Comparison of ENCODE assay signal across 28 cellular contexts in the genomic region with DNA sequence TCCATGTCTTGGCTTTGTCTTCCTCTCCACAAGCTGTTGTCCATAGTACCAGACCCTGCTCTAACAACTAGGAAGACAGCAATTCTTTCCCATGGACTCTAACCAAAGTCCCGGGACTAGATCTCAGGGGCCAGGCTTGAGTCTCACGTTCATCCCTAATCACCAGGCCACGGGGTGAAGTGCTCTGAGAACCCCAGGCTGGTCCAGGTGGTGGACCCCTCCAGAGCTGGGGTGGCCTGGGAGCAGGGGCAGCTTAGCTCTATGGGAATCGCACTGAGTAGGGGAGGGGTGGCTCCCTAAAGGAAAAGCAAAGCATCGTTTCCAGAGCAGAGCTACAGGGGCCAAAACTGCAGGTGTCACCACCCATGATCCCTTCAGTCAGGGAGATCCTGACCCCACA.
"Had no signal": no experiment of that assay in that cellular context is flagged by ENCODE, and none has a peak within 500 bp of the region (broad histone marks: within the 10 kb centered on the region; RNA-seq: fewer than 3 reads in every experiment).

No MANE protein-coding gene starts in this region.

- H3K27ac ChIP-seq: brain microvascular endothelial cell, epithelial cell of prostate, esophagus squamous epithelium, heart right ventricle, left ventricle myocardium inferior, neutrophil, pancreas, prostate gland, tibial nerve, WERI-Rb-1 had no signal

- FAIRE-seq: astrocyte, endometrium, pancreas had no signal

- ATAC-seq: activated CD4-positive, CD25-positive, alpha-beta regulatory T cell treated with anti-CD3 and anti-CD28 coated beads, Interleukin-2, amount 50 U/mL, for 24 hours; heart right ventricle; mucosa of descending colon; pancreas; T-helper 17 cell had no signal

- H3K4me1 ChIP-seq: esophagus squamous epithelium, heart right ventricle, left ventricle myocardium inferior, pancreas, prostate gland, tibial nerve had no signal

- H3K36me3 ChIP-seq: brain microvascular endothelial cell, esophagus squamous epithelium, heart right ventricle, left ventricle myocardium inferior, neutrophil, pancreas, prostate gland, tibial nerve, WERI-Rb-1 had no signal

- H3K27me3 ChIP-seq: brain microvascular endothelial cell, pancreas, tibial nerve had no signal

- H3K4me3 ChIP-seq: esophagus squamous epithelium, heart right ventricle, left ventricle myocardium inferior, mucosa of descending colon, pancreas, prostate gland, tibial nerve had no signal

- DNase-seq: activated CD4-positive, alpha-beta T cell treated with anti-CD3 and anti-CD28 coated beads for 48 hours; activated CD4-positive, alpha-beta T cell treated with anti-CD3 and anti-CD28 coated beads, Interleukin-2, amount 50 U/mL, for 48 hours; activated effector memory CD4-positive, alpha-beta T cell treated with Interleukin-2 at 50 U/mL for 16 hours; activated naive CD4-positive, alpha-beta T cell treated with anti-CD3 and anti-CD28 coated beads for 36 hours; activated naive CD8-positive, alpha-beta T cell treated with anti-CD3 and anti-CD28 coated beads, Interleukin-2, amount 10 ng/mL, durations not matched to agents 7 days and 5 days; amniotic stem cell; brain microvascular endothelial cell; caudate nucleus; effector CD4-positive, alpha-beta T cell; esophagus squamous epithelium; foreskin melanocyte; heart right ventricle; left ventricle myocardium inferior; mucosa of descending colon; nephron progenitor cell; retina; stimulated activated naive CD4-positive, alpha-beta T cell treated with Interleukin-2 at 50 U/mL for 16 hours; T-helper 17 cell; T1000; WERI-Rb-1 had no signal

- H3K9me3 ChIP-seq: esophagus squamous epithelium, heart right ventricle, left ventricle myocardium inferior, mucosa of descending colon, neutrophil, pancreas, prostate gland, tibial nerve had no signal
